ENCODE assay signal across 8 cellular contexts in genomic region chr19:18086590-18087138, GRCh38. TPM values are rescaled to one million over a fixed set of nuclear protein-coding genes. Genes with fewer than 3 reads are reported as not detected.
A peak's percentile ranks its signal among the peaks of the same experiment; 100 is the strongest.
DNase-seq lines count a peak whose midpoint lies in the region; ATAC-seq and TF ChIP-seq lines count a peak whose summit lies in the region.

TSS of gene IL12RB1 (minus strand) at chr19:18086934. CDS start at chr19:18086823, 111 bp downstream.

- H3K27me3 ChIP-seq in mucosa of rectum (ENCODE audit: control insufficient read depth in 2 of 2, insufficient read depth in 2 of 2, low read length in 2 of 2): no peaks in the 10 kb centered on the region
- H3K27me3 ChIP-seq in brain microvascular endothelial cell (replicated peaks): no peaks in the 10 kb centered on the region

- peaks cover 31% of the 10 kb centered on the region for H3K36me3 Mint-ChIP-seq in activated T-helper 2 cell treated with anti-CD3 and anti-CD28 coated beads, Interferon-gamma antibody, Interleukin-2, Interleukin-4, amounts not matched to agents 10 μg/mL and 5 μg/mL and 100 μg/mL, durations not matched to agents 14 hours and 24 hours and 36 hours (ENCODE audit: low read depth)

- in situ Hi-C loops in ACHN (cut with HindIII; ENCODE audit: low pct_ligation_motif_present, low pct_unique_long_range_greater_than_20kb, low sequenced_read_pairs) (no loop called here), brain microvascular endothelial cell (cut with HindIII; ENCODE audit: low pct_ligation_motif_present, low sequenced_read_pairs) (no loop called here)

- intact Hi-C loops in activated T-helper 2 cell treated with anti-CD3 and anti-CD28 coated beads, Interferon-gamma antibody, Interleukin-2, Interleukin-4, amounts not matched to agents 10 μg/mL and 5 μg/mL and 100 μg/mL, durations not matched to agents 14 hours and 24 hours and 36 hours (cut with micrococcal nuclease): loop anchor here (2.0 kb wide), 1 partner anchor 42 kb away; no protein-coding TSS in a partner anchor

- H3K9ac ChIP-seq in mucosa of rectum (ENCODE audit: low read depth in 1 of 2, low read length in 2 of 2): peak within 1 kb of the TSS; percentile 57 to 63

- H3K27ac Mint-ChIP-seq in activated T-helper 2 cell treated with anti-CD3 and anti-CD28 coated beads, Interferon-gamma antibody, Interleukin-2, Interleukin-4, amounts not matched to agents 10 μg/mL and 5 μg/mL and 100 μg/mL, durations not matched to agents 14 hours and 24 hours and 36 hours: peak within 1 kb of the TSS; percentile 97

- peaks cover 5% of the 10 kb centered on the region for H3K9me3 Mint-ChIP-seq in activated T-helper 2 cell treated with anti-CD3 and anti-CD28 coated beads, Interferon-gamma antibody, Interleukin-2, Interleukin-4, amounts not matched to agents 10 μg/mL and 5 μg/mL and 100 μg/mL, durations not matched to agents 14 hours and 24 hours and 36 hours

- H3K36me3 ChIP-seq in mucosa of rectum (ENCODE audit: control insufficient read depth in 2 of 2, insufficient read depth in 2 of 2, low read length in 2 of 2) (peaks cover 0 to 2% of the 10 kb centered on the region in 2 donors), brain microvascular endothelial cell (replicated peaks) (no peaks in the 10 kb centered on the region)

- peak within 1 kb of the TSS; percentile 54 to 75 for H3K4me3 ChIP-seq in mucosa of rectum (ENCODE audit: low read length in 2 of 2)
- no peak within 1 kb of the TSS for H3K4me3 ChIP-seq in brain microvascular endothelial cell (ENCODE audit: low read depth, low read length)

- ATAC-seq in GM18873 (IDR thresholded peaks at IDR 0.05; ENCODE audit: low FRiP score, unreplicated experiment): no peak

- peaks cover 4 to 15% of the 10 kb centered on the region in 2 donors for H3K4me1 ChIP-seq in mucosa of rectum (ENCODE audit: control insufficient read depth in 2 of 2, insufficient read depth in 2 of 2, low read length in 2 of 2)

- peaks cover 63% of the 10 kb centered on the region for H3K4me1 Mint-ChIP-seq in activated T-helper 2 cell treated with anti-CD3 and anti-CD28 coated beads, Interferon-gamma antibody, Interleukin-2, Interleukin-4, amounts not matched to agents 10 μg/mL and 5 μg/mL and 100 μg/mL, durations not matched to agents 14 hours and 24 hours and 36 hours (ENCODE audit: low read depth)

- H3K27ac ChIP-seq in mucosa of rectum (ENCODE audit: low read depth in 2 of 2, low read length in 2 of 2): peak within 1 kb of the TSS; percentile 42 to 75
- no peak within 1 kb of the TSS for H3K27ac ChIP-seq in brain microvascular endothelial cell

- no peaks in the 10 kb centered on the region for H3K9me3 ChIP-seq in mucosa of rectum (ENCODE audit: control insufficient read depth in 2 of 2, low read length in 2 of 2)

- TF ChIP-seq CTCF in brain microvascular endothelial cell (IDR thresholded peaks at IDR 0.05; ENCODE audit: low read depth, low read length, missing control alignments): no peak

- peak within 1 kb of the TSS; percentile 97 for H3K4me3 Mint-ChIP-seq in activated T-helper 2 cell treated with anti-CD3 and anti-CD28 coated beads, Interferon-gamma antibody, Interleukin-2, Interleukin-4, amounts not matched to agents 10 μg/mL and 5 μg/mL and 100 μg/mL, durations not matched to agents 14 hours and 24 hours and 36 hours (ENCODE audit: low read depth)

- DNase-seq in ACHN: peak; percentile 14
- DNase-seq in MV-4-11 (lab: John Stamatoyannopoulos, UW): peak; percentile 77
- DNase-seq in activated T-helper 2 cell treated with anti-CD3 and anti-CD28 coated beads, Interferon-gamma antibody, Interleukin-2, Interleukin-4, amounts not matched to agents 10 μg/mL and 5 μg/mL and 100 μg/mL, durations not matched to agents 14 hours and 24 hours and 36 hours (ENCODE audit: low spot score): peak; percentile 76
- no peak for DNase-seq in NCI-H82 treated with DMSO at 0.1 percent for 48 hours (lab: John Stamatoyannopoulos, UW; ENCODE audit: unreplicated experiment)
- no peak for DNase-seq in brain microvascular endothelial cell
- no peak for DNase-seq in anterior cingulate cortex (lab: John Stamatoyannopoulos, UW)

- H3K27me3 Mint-ChIP-seq in activated T-helper 2 cell treated with anti-CD3 and anti-CD28 coated beads, Interferon-gamma antibody, Interleukin-2, Interleukin-4, amounts not matched to agents 10 μg/mL and 5 μg/mL and 100 μg/mL, durations not matched to agents 14 hours and 24 hours and 36 hours (ENCODE audit: low read depth): no peaks in the 10 kb centered on the region

RNA-seq across cellular contexts. Expression of gene IL12RB1, which starts in this region (rescaled TPM):
- total RNA-seq in activated T-helper 2 cell treated with anti-CD3 and anti-CD28 coated beads, Interferon-gamma antibody, Interleukin-2, Interleukin-4, amounts not matched to agents 10 μg/mL and 5 μg/mL and 100 μg/mL, durations not matched to agents 14 hours and 24 hours and 36 hours: 41.4 and 43.3 TPM in 2 replicates

Comparison
In these comparisons a context has a peak if more than half of its experiments do, and no peak if none do; other contexts are left out.
1. DNase-seq: peak in ACHN (single experiment), MV-4-11 (single experiment) and activated T-helper 2 cell treated with anti-CD3 and anti-CD28 coated beads, Interferon-gamma antibody, Interleukin-2, Interleukin-4, amounts not matched to agents 10 μg/mL and 5 μg/mL and 100 μg/mL, durations not matched to agents 14 hours and 24 hours and 36 hours (single experiment); none in NCI-H82 treated with DMSO at 0.1 percent for 48 hours (single experiment), brain microvascular endothelial cell (single experiment) and anterior cingulate cortex (0 of 58).